1 cellular context compared by ENCODE assay signal in the genomic region with DNA sequence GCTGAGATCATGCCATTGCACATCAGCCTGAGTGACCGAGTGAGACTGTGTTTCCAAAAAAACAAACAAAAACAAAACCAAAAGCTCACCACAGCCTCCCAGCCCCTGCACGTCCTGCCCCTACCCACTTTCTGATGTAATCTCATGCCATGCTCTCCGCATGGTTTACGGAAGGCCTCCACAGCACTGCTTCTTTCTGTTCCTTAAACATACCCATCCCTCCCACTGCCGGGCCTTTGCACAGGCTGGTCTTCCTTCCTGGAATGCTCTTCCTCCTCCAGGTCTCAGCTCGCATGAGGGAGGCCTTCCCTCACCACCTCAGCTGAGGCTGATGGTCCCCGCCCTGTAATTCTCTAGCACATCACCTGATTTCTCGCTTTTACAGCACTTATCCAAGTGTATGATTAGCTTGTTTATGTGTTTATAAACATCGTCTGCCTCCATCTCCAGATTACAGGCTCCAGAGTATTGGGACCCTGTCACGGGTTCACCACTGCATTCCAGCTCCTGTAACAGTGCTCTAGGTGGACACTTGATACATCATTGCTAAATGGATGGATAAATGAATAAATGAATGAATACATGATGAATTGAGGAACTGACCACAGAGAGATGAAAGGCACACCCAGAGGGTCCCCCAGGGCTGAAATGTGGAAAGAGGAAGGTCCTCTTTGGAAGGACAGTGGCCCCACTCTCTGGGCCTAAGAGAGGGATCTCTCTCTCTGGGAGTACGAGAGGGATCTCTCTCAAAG.
TF ChIP-seq lines count a peak whose summit lies in the region.

No MANE protein-coding gene starts in this region.

TF ChIP-seq in HEK293, 187 proteins besides CTCF, POLR2A, EP300 and RAD21 (continued from another document and continues in another):
- TF ChIP-seq, protein P1, sequence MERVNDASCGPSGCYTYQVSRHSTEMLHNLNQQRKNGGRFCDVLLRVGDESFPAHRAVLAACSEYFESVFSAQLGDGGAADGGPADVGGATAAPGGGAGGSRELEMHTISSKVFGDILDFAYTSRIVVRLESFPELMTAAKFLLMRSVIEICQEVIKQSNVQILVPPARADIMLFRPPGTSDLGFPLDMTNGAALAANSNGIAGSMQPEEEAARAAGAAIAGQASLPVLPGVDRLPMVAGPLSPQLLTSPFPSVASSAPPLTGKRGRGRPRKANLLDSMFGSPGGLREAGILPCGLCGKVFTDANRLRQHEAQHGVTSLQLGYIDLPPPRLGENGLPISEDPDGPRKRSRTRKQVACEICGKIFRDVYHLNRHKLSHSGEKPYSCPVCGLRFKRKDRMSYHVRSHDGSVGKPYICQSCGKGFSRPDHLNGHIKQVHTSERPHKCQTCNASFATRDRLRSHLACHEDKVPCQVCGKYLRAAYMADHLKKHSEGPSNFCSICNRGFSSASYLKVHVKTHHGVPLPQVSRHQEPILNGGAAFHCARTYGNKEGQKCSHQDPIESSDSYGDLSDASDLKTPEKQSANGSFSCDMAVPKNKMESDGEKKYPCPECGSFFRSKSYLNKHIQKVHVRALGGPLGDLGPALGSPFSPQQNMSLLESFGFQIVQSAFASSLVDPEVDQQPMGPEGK (tag by site-specific recombination; IDR thresholded peaks at IDR 0.05): 0 out of 2 replicates have a peak, but pooled peaks have one; percentile 50
- TF ChIP-seq ZXDB (tag by site-specific recombination; IDR thresholded peaks at IDR 0.05) (no peak), ZNF530 (tag by site-specific recombination; IDR thresholded peaks at IDR 0.05; ENCODE audit: low read depth) (no peak), ZNF658 (tag by site-specific recombination; IDR thresholded peaks at IDR 0.05) (no peak), ZNF701 (tag by site-specific recombination; IDR thresholded peaks at IDR 0.05) (no peak), ZNF24 (tag by site-specific recombination; IDR thresholded peaks at IDR 0.05) (peak; percentile 73; the same call in 1 of the 2 replicates), ZNF433 (tag by site-specific recombination; IDR thresholded peaks at IDR 0.05; ENCODE audit: low read depth) (no peak), ZNF146 (tag by site-specific recombination; IDR thresholded peaks at IDR 0.05) (no peak), ZNF366 (tag by site-specific recombination; conservative IDR thresholded peaks at IDR 0.05) (peak; percentile 55), ZNF76 (tag by site-specific recombination; IDR thresholded peaks at IDR 0.05; ENCODE audit: borderline replicate concordance, low read depth) (no peak), ZFHX2 (tag by site-specific recombination; conservative IDR thresholded peaks at IDR 0.05) (peak; percentile 56; the same call in 1 of the 2 replicates), ZNF133 (tag by site-specific recombination; IDR thresholded peaks at IDR 0.05) (no peak), ZNF549 (tag by site-specific recombination; IDR thresholded peaks at IDR 0.05) (no peak), ZBTB48 (tag by site-specific recombination; IDR thresholded peaks at IDR 0.05) (peak; percentile 34; the same call in 1 of the 2 replicates), ZNF629 (tag by site-specific recombination; IDR thresholded peaks at IDR 0.05) (no peak), ZNF335 (tag by site-specific recombination; conservative IDR thresholded peaks at IDR 0.05) (peak; percentile 48; the same call in 1 of the 2 replicates), ZNF623 (tag by site-specific recombination; IDR thresholded peaks at IDR 0.05) (peak; percentile 94), ZNF776 (tag by site-specific recombination; IDR thresholded peaks at IDR 0.05; ENCODE audit: borderline replicate concordance) (no peak), ZNF416 (tag by site-specific recombination; IDR thresholded peaks at IDR 0.05) (no peak), ZBTB21 (tag by site-specific recombination; IDR thresholded peaks at IDR 0.05) (0 out of 2 replicates have a peak, but pooled peaks have one; percentile 35), SP7 (tag by site-specific recombination; IDR thresholded peaks at IDR 0.05) (peak; percentile 93), REPIN1 (tag by site-specific recombination; IDR thresholded peaks at IDR 0.05; ENCODE audit: low read depth) (no peak), ZNF544 (tag by site-specific recombination; IDR thresholded peaks at IDR 0.05) (no peak), ZBTB7A (tag by site-specific recombination; IDR thresholded peaks at IDR 0.05; ENCODE audit: low read depth) (no peak), ZNF660 (tag by site-specific recombination; IDR thresholded peaks at IDR 0.05) (no peak), ZNF174 (tag by site-specific recombination; IDR thresholded peaks at IDR 0.05) (no peak), SP2 (tag by site-specific recombination; IDR thresholded peaks at IDR 0.05) (peak; percentile 31; the same call in 1 of the 2 replicates), ZNF221 (tag by site-specific recombination; IDR thresholded peaks at IDR 0.05; ENCODE audit: borderline replicate concordance) (no peak), IKZF3 (tag by site-specific recombination; IDR thresholded peaks at IDR 0.05) (no peak), OVOL3 (tag by site-specific recombination; IDR thresholded peaks at IDR 0.05) (no peak), TRIM28 (IDR thresholded peaks at IDR 0.05; ENCODE audit: borderline replicate concordance, low read length) (no peak), KLF16 (tag by site-specific recombination; IDR thresholded peaks at IDR 0.05) (peak; percentile 80), ZNF211 (tag by site-specific recombination; IDR thresholded peaks at IDR 0.05; ENCODE audit: low read depth) (no peak), ZNF596 (tag by site-specific recombination; IDR thresholded peaks at IDR 0.05) (no peak), ZNF155 (tag by site-specific recombination; IDR thresholded peaks at IDR 0.05) (no peak), ZNF707 (tag by site-specific recombination; IDR thresholded peaks at IDR 0.05) (no peak), ZNF157 (tag by site-specific recombination; IDR thresholded peaks at IDR 0.05) (no peak), GLI2 (tag by site-specific recombination; IDR thresholded peaks at IDR 0.05; ENCODE audit: borderline replicate concordance, low read depth) (no peak), ZNF626 (tag by site-specific recombination; IDR thresholded peaks at IDR 0.05) (no peak), ZNF624 (tag by site-specific recombination; IDR thresholded peaks at IDR 0.05) (no peak), ZNF843 (tag by site-specific recombination; IDR thresholded peaks at IDR 0.05) (no peak), ZNF266 (tag by site-specific recombination; IDR thresholded peaks at IDR 0.05; ENCODE audit: low read depth) (no peak), ZNF19 (tag by site-specific recombination; IDR thresholded peaks at IDR 0.05; ENCODE audit: low read depth) (no peak), KLF1 (tag by site-specific recombination; IDR thresholded peaks at IDR 0.05) (no peak), ZNF132 (tag by site-specific recombination; IDR thresholded peaks at IDR 0.05; ENCODE audit: borderline replicate concordance) (no peak)
- TF ChIP-seq, protein P2, sequence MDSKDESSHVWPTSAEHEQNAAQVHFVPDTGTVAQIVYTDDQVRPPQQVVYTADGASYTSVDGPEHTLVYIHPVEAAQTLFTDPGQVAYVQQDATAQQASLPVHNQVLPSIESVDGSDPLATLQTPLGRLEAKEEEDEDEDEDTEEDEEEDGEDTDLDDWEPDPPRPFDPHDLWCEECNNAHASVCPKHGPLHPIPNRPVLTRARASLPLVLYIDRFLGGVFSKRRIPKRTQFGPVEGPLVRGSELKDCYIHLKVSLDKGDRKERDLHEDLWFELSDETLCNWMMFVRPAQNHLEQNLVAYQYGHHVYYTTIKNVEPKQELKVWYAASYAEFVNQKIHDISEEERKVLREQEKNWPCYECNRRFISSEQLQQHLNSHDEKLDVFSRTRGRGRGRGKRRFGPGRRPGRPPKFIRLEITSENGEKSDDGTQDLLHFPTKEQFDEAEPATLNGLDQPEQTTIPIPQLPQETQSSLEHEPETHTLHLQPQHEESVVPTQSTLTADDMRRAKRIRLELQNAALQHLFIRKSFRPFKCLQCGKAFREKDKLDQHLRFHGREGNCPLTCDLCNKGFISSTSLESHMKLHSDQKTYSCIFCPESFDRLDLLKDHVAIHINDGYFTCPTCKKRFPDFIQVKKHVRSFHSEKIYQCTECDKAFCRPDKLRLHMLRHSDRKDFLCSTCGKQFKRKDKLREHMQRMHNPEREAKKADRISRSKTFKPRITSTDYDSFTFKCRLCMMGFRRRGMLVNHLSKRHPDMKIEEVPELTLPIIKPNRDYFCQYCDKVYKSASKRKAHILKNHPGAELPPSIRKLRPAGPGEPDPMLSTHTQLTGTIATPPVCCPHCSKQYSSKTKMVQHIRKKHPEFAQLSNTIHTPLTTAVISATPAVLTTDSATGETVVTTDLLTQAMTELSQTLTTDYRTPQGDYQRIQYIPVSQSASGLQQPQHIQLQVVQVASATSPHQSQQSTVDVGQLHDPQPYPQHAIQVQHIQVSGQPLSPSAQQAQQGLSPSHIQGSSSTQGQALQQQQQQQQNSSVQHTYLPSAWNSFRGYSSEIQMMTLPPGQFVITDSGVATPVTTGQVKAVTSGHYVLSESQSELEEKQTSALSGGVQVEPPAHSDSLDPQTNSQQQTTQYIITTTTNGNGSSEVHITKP (tag by site-specific recombination; IDR thresholded peaks at IDR 0.05): peak; percentile 67; the same call in 1 of the 2 replicates
- TF ChIP-seq, protein P3, sequence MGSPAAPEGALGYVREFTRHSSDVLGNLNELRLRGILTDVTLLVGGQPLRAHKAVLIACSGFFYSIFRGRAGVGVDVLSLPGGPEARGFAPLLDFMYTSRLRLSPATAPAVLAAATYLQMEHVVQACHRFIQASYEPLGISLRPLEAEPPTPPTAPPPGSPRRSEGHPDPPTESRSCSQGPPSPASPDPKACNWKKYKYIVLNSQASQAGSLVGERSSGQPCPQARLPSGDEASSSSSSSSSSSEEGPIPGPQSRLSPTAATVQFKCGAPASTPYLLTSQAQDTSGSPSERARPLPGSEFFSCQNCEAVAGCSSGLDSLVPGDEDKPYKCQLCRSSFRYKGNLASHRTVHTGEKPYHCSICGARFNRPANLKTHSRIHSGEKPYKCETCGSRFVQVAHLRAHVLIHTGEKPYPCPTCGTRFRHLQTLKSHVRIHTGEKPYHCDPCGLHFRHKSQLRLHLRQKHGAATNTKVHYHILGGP (tag by site-specific recombination; IDR thresholded peaks at IDR 0.05): no peak
- TF ChIP-seq, protein P4, sequence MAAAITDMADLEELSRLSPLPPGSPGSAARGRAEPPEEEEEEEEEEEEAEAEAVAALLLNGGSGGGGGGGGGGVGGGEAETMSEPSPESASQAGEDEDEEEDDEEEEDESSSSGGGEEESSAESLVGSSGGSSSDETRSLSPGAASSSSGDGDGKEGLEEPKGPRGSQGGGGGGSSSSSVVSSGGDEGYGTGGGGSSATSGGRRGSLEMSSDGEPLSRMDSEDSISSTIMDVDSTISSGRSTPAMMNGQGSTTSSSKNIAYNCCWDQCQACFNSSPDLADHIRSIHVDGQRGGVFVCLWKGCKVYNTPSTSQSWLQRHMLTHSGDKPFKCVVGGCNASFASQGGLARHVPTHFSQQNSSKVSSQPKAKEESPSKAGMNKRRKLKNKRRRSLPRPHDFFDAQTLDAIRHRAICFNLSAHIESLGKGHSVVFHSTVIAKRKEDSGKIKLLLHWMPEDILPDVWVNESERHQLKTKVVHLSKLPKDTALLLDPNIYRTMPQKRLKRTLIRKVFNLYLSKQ (tag by site-specific recombination; IDR thresholded peaks at IDR 0.05; ENCODE audit: borderline replicate concordance): no peak
- TF ChIP-seq, protein P5, sequence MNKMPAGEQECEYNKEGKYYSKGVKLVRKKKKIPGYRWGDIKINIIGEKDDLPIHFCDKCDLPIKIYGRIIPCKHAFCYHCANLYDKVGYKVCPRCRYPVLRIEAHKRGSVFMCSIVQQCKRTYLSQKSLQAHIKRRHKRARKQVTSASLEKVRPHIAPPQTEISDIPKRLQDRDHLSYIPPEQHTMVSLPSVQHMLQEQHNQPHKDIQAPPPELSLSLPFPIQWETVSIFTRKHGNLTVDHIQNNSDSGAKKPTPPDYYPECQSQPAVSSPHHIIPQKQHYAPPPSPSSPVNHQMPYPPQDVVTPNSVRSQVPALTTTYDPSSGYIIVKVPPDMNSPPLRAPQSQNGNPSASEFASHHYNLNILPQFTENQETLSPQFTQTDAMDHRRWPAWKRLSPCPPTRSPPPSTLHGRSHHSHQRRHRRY (tag by site-specific recombination; IDR thresholded peaks at IDR 0.05): no peak
- TF ChIP-seq, protein P6, sequence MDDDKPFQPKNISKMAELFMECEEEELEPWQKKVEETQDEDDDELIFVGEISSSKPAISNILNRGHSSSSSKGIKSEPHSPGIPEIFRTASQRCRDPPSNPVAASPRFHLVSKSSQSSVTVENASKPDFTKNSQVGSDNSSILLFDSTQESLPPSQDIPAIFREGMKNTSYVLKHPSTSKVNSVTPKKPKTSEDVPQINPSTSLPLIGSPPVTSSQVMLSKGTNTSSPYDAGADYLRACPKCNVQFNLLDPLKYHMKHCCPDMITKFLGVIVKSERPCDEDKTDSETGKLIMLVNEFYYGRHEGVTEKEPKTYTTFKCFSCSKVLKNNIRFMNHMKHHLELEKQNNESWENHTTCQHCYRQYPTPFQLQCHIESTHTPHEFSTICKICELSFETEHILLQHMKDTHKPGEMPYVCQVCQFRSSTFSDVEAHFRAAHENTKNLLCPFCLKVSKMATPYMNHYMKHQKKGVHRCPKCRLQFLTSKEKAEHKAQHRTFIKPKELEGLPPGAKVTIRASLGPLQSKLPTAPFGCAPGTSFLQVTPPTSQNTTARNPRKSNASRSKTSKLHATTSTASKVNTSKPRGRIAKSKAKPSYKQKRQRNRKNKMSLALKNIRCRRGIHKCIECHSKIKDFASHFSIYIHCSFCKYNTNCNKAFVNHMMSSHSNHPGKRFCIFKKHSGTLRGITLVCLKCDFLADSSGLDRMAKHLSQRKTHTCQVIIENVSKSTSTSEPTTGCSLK (tag by site-specific recombination; IDR thresholded peaks at IDR 0.05): no peak
- TF ChIP-seq, protein P7, sequence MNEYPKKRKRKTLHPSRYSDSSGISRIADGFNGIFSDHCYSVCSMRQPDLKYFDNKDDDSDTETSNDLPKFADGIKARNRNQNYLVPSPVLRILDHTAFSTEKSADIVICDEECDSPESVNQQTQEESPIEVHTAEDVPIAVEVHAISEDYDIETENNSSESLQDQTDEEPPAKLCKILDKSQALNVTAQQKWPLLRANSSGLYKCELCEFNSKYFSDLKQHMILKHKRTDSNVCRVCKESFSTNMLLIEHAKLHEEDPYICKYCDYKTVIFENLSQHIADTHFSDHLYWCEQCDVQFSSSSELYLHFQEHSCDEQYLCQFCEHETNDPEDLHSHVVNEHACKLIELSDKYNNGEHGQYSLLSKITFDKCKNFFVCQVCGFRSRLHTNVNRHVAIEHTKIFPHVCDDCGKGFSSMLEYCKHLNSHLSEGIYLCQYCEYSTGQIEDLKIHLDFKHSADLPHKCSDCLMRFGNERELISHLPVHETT (tag by site-specific recombination; IDR thresholded peaks at IDR 0.05): no peak
- TF ChIP-seq, protein P8, sequence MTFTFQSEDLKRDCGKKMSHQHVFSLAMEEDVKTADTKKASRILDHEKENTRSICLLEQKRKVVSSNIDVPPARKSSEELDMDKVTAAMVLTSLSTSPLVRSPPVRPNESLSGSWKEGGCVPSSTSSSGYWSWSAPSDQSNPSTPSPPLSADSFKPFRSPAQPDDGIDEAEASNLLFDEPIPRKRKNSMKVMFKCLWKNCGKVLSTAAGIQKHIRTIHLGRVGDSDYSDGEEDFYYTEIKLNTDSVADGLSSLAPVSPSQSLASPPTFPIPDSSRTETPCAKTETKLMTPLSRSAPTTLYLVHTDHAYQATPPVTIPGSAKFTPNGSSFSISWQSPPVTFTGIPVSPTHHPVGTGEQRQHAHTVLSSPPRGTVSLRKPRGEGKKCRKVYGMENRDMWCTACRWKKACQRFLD (tag by site-specific recombination; IDR thresholded peaks at IDR 0.05): no peak
- TF ChIP-seq, protein P9, sequence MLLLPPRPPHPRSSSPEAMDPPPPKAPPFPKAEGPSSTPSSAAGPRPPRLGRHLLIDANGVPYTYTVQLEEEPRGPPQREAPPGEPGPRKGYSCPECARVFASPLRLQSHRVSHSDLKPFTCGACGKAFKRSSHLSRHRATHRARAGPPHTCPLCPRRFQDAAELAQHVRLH (tag by site-specific recombination; IDR thresholded peaks at IDR 0.05): no peak
